14 cellular contexts compared by ENCODE assay signal in genomic region chr3:11953350-11953749, GRCh38. TPM values are rescaled to one million over a fixed set of nuclear protein-coding genes. Genes with fewer than 3 reads are reported as not detected.
"Had no signal": no experiment of that assay in that cellular context is flagged by ENCODE, and none has a peak within 500 bp of the region (broad histone marks: within the 10 kb centered on the region; RNA-seq: fewer than 3 reads in every experiment).

No MANE protein-coding gene starts in this region.

- ATAC-seq: activated naive CD8-positive, alpha-beta T cell treated with anti-CD3 and anti-CD28 coated beads, Interleukin-2, amount 50 U/mL, for 24 hours; lower lobe of right lung; right cardiac atrium; stimulated activated effector memory CD8-positive, alpha-beta T cell treated with anti-CD3 and anti-CD28 coated beads, Interleukin-12 subunit alpha, Interleukin-12 subunit beta, amount 100 ng/mL, for 72 hours had no signal

- H3K4me3 Mint-ChIP-seq: activated CD4-positive, alpha-beta memory T cell treated with anti-CD3 and anti-CD28 coated beads for 36 hours; activated naive CD8-positive, alpha-beta T cell treated with anti-CD3 and anti-CD28 coated beads, Interleukin-2, amount 50 U/mL, for 24 hours; stimulated activated effector memory CD8-positive, alpha-beta T cell treated with anti-CD3 and anti-CD28 coated beads, Interleukin-12 subunit alpha, Interleukin-12 subunit beta, amount 100 ng/mL, for 72 hours had no signal

- DNase-seq: activated CD4-positive, alpha-beta memory T cell treated with anti-CD3 and anti-CD28 coated beads for 36 hours; activated CD4-positive, alpha-beta T cell treated with anti-CD3 and anti-CD28 coated beads for 1 hour; activated CD8-positive, alpha-beta memory T cell treated with anti-CD3 and anti-CD28 coated beads, Interleukin-2, amount 50 U/mL, for 4 hours; activated naive CD4-positive, alpha-beta T cell treated with Interleukin-2 at 50 U/mL for 16 hours; activated naive CD8-positive, alpha-beta T cell treated with anti-CD3 and anti-CD28 coated beads, Interleukin-2, amount 50 U/mL, for 24 hours; esophagus squamous epithelium; foreskin fibroblast; glutamatergic neuron; lower lobe of right lung; midbrain; right cardiac atrium; T-helper 9 cell; transverse colon had no signal

- H3K36me3 Mint-ChIP-seq: activated CD4-positive, alpha-beta memory T cell treated with anti-CD3 and anti-CD28 coated beads for 36 hours; stimulated activated effector memory CD8-positive, alpha-beta T cell treated with anti-CD3 and anti-CD28 coated beads, Interleukin-12 subunit alpha, Interleukin-12 subunit beta, amount 100 ng/mL, for 72 hours had no signal

- H3K27ac Mint-ChIP-seq: activated CD4-positive, alpha-beta memory T cell treated with anti-CD3 and anti-CD28 coated beads for 36 hours; activated naive CD8-positive, alpha-beta T cell treated with anti-CD3 and anti-CD28 coated beads, Interleukin-2, amount 50 U/mL, for 24 hours; stimulated activated effector memory CD8-positive, alpha-beta T cell treated with anti-CD3 and anti-CD28 coated beads, Interleukin-12 subunit alpha, Interleukin-12 subunit beta, amount 100 ng/mL, for 72 hours had no signal

- H3K4me1 Mint-ChIP-seq: activated naive CD8-positive, alpha-beta T cell treated with anti-CD3 and anti-CD28 coated beads, Interleukin-2, amount 50 U/mL, for 24 hours; stimulated activated effector memory CD8-positive, alpha-beta T cell treated with anti-CD3 and anti-CD28 coated beads, Interleukin-12 subunit alpha, Interleukin-12 subunit beta, amount 100 ng/mL, for 72 hours had no signal

- H3K9me3 Mint-ChIP-seq: activated CD4-positive, alpha-beta memory T cell treated with anti-CD3 and anti-CD28 coated beads for 36 hours; activated naive CD8-positive, alpha-beta T cell treated with anti-CD3 and anti-CD28 coated beads, Interleukin-2, amount 50 U/mL, for 24 hours; stimulated activated effector memory CD8-positive, alpha-beta T cell treated with anti-CD3 and anti-CD28 coated beads, Interleukin-12 subunit alpha, Interleukin-12 subunit beta, amount 100 ng/mL, for 72 hours had no signal

RNA-seq across cellular contexts. Expression of gene SYN2, which starts 50.8 kb away (rescaled TPM):
- total RNA-seq: activated CD4-positive, alpha-beta memory T cell treated with anti-CD3 and anti-CD28 coated beads for 36 hours had no signal
